Comparison of ENCODE assay signal across 1 cellular context in the genomic region with DNA sequence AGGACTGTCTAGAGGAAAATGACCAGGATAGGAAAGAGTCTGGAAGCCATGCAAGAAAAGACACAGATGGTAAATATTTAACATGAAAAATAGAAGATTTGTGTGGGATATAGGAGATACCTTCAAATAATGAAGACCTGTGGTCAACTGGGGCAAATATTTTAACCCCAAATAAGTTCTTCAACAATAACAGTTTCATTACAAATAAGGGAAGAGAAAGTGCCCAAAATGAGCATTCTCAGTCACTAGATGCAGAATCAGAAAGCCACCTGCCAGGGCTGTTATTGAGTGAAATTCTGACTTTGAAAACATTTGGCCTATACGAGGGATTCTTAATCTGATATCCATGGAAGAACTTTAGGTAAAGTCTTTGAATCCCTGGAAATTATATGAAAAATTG.
TF ChIP-seq lines count a peak whose summit lies in the region.

No MANE protein-coding gene starts in this region.

TF ChIP-seq in GM12878, 131 proteins besides CTCF, POLR2A, EP300 and RAD21 (continued from another document and continues in another):
- TF ChIP-seq, protein P1, sequence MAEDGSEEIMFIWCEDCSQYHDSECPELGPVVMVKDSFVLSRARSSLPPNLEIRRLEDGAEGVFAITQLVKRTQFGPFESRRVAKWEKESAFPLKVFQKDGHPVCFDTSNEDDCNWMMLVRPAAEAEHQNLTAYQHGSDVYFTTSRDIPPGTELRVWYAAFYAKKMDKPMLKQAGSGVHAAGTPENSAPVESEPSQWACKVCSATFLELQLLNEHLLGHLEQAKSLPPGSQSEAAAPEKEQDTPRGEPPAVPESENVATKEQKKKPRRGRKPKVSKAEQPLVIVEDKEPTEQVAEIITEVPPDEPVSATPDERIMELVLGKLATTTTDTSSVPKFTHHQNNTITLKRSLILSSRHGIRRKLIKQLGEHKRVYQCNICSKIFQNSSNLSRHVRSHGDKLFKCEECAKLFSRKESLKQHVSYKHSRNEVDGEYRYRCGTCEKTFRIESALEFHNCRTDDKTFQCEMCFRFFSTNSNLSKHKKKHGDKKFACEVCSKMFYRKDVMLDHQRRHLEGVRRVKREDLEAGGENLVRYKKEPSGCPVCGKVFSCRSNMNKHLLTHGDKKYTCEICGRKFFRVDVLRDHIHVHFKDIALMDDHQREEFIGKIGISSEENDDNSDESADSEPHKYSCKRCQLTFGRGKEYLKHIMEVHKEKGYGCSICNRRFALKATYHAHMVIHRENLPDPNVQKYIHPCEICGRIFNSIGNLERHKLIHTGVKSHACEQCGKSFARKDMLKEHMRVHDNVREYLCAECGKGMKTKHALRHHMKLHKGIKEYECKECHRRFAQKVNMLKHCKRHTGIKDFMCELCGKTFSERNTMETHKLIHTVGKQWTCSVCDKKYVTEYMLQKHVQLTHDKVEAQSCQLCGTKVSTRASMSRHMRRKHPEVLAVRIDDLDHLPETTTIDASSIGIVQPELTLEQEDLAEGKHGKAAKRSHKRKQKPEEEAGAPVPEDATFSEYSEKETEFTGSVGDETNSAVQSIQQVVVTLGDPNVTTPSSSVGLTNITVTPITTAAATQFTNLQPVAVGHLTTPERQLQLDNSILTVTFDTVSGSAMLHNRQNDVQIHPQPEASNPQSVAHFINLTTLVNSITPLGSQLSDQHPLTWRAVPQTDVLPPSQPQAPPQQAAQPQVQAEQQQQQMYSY (CRISPR knock-in tag; IDR thresholded peaks at IDR 0.05) = no peak
- TF ChIP-seq SREBF1 (IDR thresholded peaks at IDR 0.05; ENCODE audit: low read length) (no peak), ZBED1 (IDR thresholded peaks at IDR 0.05; ENCODE audit: borderline replicate concordance) (peak; percentile 61; the same call in 1 of the 2 replicates), ETV6 (conservative IDR thresholded peaks at IDR 0.05 in 1 of 2, IDR thresholded peaks at IDR 0.05 in 1 of 2; ENCODE audit: borderline replicate concordance in 1 of 2, low read depth in 1 of 2) (peak in 1 of 2 experiments; percentile 55; a peak in 1 of 4 replicates), HDAC6 (IDR thresholded peaks at IDR 0.05; ENCODE audit: unreplicated experiment) (no peak), CREM (IDR thresholded peaks at IDR 0.05; ENCODE audit: low read depth) (peak; percentile 75; the same call in 1 of the 2 replicates), RELA (IDR thresholded peaks at IDR 0.05; ENCODE audit: borderline replicate concordance, partially characterized antibody) (no peak), POLR2AphosphoS2 (IDR thresholded peaks at IDR 0.05; ENCODE audit: low read depth, low read length) (no peak), SIX5 (IDR thresholded peaks at IDR 0.05; ENCODE audit: low read depth, low read length, severe bottlenecking) (no peak), IRF4 (IDR thresholded peaks at IDR 0.05; ENCODE audit: low read depth, low read length) (peak; percentile 84), JUND (IDR thresholded peaks at IDR 0.05; ENCODE audit: low read depth, low read length) (no peak), CBFB (IDR thresholded peaks at IDR 0.05; ENCODE audit: low read depth) (peak; percentile 60; the same call in 1 of the 2 replicates), RFX5 (IDR thresholded peaks at IDR 0.05; ENCODE audit: low read depth, low read length) (no peak), FOXM1 (IDR thresholded peaks at IDR 0.05; ENCODE audit: low read depth, low read length) (peak; percentile 93), RB1 (IDR thresholded peaks at IDR 0.05; ENCODE audit: borderline replicate concordance) (no peak), SIN3A (IDR thresholded peaks at IDR 0.05; ENCODE audit: low read depth, low read length) (no peak), SRF (IDR thresholded peaks at IDR 0.05; ENCODE audit: low read depth in 2 of 2, low read length in 2 of 2) (no peak), TBL1XR1 (IDR thresholded peaks at IDR 0.05; ENCODE audit: low read depth, low read length) (peak; percentile 83), KLF5 (IDR thresholded peaks at IDR 0.05; ENCODE audit: partially characterized antibody) (no peak), NR2C1 (IDR thresholded peaks at IDR 0.05) (no peak), MYC (IDR thresholded peaks at IDR 0.05; ENCODE audit: insufficient read depth, insufficient read length, insufficient replicate concordance, low read length, severe bottlenecking) (no peak), ZNF24 (IDR thresholded peaks at IDR 0.05) (peak; percentile 75; the same call in 1 of the 2 replicates), ZNF384 (IDR thresholded peaks at IDR 0.05; ENCODE audit: borderline replicate concordance, low read depth, low read length) (no peak), FOXK2 (IDR thresholded peaks at IDR 0.05) (no peak), STAT1 (conservative IDR thresholded peaks at IDR 0.05) (no peak)
- TF ChIP-seq, protein P2, sequence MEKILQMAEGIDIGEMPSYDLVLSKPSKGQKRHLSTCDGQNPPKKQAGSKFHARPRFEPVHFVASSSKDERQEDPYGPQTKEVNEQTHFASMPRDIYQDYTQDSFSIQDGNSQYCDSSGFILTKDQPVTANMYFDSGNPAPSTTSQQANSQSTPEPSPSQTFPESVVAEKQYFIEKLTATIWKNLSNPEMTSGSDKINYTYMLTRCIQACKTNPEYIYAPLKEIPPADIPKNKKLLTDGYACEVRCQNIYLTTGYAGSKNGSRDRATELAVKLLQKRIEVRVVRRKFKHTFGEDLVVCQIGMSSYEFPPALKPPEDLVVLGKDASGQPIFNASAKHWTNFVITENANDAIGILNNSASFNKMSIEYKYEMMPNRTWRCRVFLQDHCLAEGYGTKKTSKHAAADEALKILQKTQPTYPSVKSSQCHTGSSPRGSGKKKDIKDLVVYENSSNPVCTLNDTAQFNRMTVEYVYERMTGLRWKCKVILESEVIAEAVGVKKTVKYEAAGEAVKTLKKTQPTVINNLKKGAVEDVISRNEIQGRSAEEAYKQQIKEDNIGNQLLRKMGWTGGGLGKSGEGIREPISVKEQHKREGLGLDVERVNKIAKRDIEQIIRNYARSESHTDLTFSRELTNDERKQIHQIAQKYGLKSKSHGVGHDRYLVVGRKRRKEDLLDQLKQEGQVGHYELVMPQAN (conservative IDR thresholded peaks at IDR 0.05) = no peak
- TF ChIP-seq, protein P3, sequence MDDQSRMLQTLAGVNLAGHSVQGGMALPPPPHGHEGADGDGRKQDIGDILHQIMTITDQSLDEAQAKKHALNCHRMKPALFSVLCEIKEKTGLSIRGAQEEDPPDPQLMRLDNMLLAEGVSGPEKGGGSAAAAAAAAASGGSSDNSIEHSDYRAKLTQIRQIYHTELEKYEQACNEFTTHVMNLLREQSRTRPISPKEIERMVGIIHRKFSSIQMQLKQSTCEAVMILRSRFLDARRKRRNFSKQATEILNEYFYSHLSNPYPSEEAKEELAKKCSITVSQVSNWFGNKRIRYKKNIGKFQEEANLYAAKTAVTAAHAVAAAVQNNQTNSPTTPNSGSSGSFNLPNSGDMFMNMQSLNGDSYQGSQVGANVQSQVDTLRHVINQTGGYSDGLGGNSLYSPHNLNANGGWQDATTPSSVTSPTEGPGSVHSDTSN (IDR thresholded peaks at IDR 0.05; ENCODE audit: insufficient replicate concordance, low read depth, low read length) = no peak
- TF ChIP-seq, protein P4, sequence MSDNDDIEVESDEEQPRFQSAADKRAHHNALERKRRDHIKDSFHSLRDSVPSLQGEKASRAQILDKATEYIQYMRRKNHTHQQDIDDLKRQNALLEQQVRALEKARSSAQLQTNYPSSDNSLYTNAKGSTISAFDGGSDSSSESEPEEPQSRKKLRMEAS (IDR thresholded peaks at IDR 0.05; ENCODE audit: low read depth, low read length) = no peak
- TF ChIP-seq, protein P5, sequence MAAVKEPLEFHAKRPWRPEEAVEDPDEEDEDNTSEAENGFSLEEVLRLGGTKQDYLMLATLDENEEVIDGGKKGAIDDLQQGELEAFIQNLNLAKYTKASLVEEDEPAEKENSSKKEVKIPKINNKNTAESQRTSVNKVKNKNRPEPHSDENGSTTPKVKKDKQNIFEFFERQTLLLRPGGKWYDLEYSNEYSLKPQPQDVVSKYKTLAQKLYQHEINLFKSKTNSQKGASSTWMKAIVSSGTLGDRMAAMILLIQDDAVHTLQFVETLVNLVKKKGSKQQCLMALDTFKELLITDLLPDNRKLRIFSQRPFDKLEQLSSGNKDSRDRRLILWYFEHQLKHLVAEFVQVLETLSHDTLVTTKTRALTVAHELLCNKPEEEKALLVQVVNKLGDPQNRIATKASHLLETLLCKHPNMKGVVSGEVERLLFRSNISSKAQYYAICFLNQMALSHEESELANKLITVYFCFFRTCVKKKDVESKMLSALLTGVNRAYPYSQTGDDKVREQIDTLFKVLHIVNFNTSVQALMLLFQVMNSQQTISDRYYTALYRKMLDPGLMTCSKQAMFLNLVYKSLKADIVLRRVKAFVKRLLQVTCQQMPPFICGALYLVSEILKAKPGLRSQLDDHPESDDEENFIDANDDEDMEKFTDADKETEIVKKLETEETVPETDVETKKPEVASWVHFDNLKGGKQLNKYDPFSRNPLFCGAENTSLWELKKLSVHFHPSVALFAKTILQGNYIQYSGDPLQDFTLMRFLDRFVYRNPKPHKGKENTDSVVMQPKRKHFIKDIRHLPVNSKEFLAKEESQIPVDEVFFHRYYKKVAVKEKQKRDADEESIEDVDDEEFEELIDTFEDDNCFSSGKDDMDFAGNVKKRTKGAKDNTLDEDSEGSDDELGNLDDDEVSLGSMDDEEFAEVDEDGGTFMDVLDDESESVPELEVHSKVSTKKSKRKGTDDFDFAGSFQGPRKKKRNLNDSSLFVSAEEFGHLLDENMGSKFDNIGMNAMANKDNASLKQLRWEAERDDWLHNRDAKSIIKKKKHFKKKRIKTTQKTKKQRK (IDR thresholded peaks at IDR 0.05; ENCODE audit: low read depth, low read length) = no peak
- TF ChIP-seq, protein P6, sequence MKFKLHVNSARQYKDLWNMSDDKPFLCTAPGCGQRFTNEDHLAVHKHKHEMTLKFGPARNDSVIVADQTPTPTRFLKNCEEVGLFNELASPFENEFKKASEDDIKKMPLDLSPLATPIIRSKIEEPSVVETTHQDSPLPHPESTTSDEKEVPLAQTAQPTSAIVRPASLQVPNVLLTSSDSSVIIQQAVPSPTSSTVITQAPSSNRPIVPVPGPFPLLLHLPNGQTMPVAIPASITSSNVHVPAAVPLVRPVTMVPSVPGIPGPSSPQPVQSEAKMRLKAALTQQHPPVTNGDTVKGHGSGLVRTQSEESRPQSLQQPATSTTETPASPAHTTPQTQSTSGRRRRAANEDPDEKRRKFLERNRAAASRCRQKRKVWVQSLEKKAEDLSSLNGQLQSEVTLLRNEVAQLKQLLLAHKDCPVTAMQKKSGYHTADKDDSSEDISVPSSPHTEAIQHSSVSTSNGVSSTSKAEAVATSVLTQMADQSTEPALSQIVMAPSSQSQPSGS (IDR thresholded peaks at IDR 0.05; ENCODE audit: low read length) = peak; percentile 87
- TF ChIP-seq, protein P7, sequence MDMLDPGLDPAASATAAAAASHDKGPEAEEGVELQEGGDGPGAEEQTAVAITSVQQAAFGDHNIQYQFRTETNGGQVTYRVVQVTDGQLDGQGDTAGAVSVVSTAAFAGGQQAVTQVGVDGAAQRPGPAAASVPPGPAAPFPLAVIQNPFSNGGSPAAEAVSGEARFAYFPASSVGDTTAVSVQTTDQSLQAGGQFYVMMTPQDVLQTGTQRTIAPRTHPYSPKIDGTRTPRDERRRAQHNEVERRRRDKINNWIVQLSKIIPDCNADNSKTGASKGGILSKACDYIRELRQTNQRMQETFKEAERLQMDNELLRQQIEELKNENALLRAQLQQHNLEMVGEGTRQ (IDR thresholded peaks at IDR 0.05; ENCODE audit: borderline replicate concordance, low read depth, low read length) = no peak
- TF ChIP-seq, protein P8, sequence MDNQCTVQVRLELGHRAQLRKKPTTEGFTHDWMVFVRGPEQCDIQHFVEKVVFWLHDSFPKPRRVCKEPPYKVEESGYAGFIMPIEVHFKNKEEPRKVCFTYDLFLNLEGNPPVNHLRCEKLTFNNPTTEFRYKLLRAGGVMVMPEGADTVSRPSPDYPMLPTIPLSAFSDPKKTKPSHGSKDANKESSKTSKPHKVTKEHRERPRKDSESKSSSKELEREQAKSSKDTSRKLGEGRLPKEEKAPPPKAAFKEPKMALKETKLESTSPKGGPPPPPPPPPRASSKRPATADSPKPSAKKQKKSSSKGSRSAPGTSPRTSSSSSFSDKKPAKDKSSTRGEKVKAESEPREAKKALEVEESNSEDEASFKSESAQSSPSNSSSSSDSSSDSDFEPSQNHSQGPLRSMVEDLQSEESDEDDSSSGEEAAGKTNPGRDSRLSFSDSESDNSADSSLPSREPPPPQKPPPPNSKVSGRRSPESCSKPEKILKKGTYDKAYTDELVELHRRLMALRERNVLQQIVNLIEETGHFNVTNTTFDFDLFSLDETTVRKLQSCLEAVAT (IDR thresholded peaks at IDR 0.05) = peak; percentile 61; the same call in 1 of the 2 replicates
- TF ChIP-seq, protein P9, sequence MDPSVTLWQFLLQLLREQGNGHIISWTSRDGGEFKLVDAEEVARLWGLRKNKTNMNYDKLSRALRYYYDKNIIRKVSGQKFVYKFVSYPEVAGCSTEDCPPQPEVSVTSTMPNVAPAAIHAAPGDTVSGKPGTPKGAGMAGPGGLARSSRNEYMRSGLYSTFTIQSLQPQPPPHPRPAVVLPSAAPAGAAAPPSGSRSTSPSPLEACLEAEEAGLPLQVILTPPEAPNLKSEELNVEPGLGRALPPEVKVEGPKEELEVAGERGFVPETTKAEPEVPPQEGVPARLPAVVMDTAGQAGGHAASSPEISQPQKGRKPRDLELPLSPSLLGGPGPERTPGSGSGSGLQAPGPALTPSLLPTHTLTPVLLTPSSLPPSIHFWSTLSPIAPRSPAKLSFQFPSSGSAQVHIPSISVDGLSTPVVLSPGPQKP (IDR thresholded peaks at IDR 0.05; ENCODE audit: low read depth, low read length) = no peak
- TF ChIP-seq, protein P10, sequence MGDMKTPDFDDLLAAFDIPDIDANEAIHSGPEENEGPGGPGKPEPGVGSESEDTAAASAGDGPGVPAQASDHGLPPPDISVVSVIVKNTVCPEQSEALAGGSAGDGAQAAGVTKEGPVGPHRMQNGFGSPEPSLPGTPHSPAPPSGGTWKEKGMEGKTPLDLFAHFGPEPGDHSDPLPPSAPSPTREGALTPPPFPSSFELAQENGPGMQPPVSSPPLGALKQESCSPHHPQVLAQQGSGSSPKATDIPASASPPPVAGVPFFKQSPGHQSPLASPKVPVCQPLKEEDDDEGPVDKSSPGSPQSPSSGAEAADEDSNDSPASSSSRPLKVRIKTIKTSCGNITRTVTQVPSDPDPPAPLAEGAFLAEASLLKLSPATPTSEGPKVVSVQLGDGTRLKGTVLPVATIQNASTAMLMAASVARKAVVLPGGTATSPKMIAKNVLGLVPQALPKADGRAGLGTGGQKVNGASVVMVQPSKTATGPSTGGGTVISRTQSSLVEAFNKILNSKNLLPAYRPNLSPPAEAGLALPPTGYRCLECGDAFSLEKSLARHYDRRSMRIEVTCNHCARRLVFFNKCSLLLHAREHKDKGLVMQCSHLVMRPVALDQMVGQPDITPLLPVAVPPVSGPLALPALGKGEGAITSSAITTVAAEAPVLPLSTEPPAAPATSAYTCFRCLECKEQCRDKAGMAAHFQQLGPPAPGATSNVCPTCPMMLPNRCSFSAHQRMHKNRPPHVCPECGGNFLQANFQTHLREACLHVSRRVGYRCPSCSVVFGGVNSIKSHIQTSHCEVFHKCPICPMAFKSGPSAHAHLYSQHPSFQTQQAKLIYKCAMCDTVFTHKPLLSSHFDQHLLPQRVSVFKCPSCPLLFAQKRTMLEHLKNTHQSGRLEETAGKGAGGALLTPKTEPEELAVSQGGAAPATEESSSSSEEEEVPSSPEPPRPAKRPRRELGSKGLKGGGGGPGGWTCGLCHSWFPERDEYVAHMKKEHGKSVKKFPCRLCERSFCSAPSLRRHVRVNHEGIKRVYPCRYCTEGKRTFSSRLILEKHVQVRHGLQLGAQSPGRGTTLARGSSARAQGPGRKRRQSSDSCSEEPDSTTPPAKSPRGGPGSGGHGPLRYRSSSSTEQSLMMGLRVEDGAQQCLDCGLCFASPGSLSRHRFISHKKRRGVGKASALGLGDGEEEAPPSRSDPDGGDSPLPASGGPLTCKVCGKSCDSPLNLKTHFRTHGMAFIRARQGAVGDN (IDR thresholded peaks at IDR 0.05) = peak; percentile 85; the same call in 1 of the 2 replicates
